20 cellular contexts compared by ENCODE assay signal in genomic region chr16:53014287-53014686, GRCh38.
"Had no signal": no experiment of that assay in that cellular context is flagged by ENCODE, and none has a peak within 500 bp of the region (broad histone marks: within the 10 kb centered on the region; RNA-seq: fewer than 3 reads in every experiment).

No MANE protein-coding gene starts in this region.

- H3K27me3 ChIP-seq: SJSA1 had no signal

- H3K9me3 ChIP-seq: MG63, SJSA1 had no signal

- DNase-seq: Karpas-422, KBM-7, MG63, NCI-H1092, NCI-H1105 treated with DMSO at 0.1 percent for 48 hours, NCI-H1417 treated with DMSO at 0.1 percent for 48 hours, NCI-H146, NCI-H1694 treated with DMSO at 0.1 percent for 48 hours, NCI-H1930, NCI-H2081, NCI-H2107, NCI-H345, NCI-H446 treated with DMSO at 0.1 percent for 48 hours, NCI-H510A treated with DMSO at 0.1 percent for 48 hours, NCI-H526, NCI-H82, Right ventricle myocardium superior, RPMI8226, SIG-M5 had no signal

- H3K36me3 ChIP-seq: MG63, SJSA1 had no signal

- H3K4me1 ChIP-seq: SJSA1 had no signal

- H3K4me3 ChIP-seq: MG63, SJSA1 had no signal

- H3K27ac ChIP-seq: SJSA1 had no signal
